11 cellular contexts compared by ENCODE assay signal in genomic region chr16:77896357-77896972, GRCh38.
DNase-seq lines count a peak whose midpoint lies in the region.
"Had no signal": no experiment of that assay in that cellular context is flagged by ENCODE, and none has a peak within 500 bp of the region (broad histone marks: within the 10 kb centered on the region; RNA-seq: fewer than 3 reads in every experiment).

No MANE protein-coding gene starts in this region.

- H3K27me3 Mint-ChIP-seq in activated T-helper 1 cell treated with anti-CD3 and anti-CD28 coated beads, Interleukin-12 subunit alpha, Interleukin-12 subunit beta, Interleukin-2, Interleukin-4 antibody, amounts not matched to agents 30 ng/mL and 10 ng/mL and 1 ng/mL, durations not matched to agents 14 hours and 24 hours and 36 hours (ENCODE audit: insufficient read depth) = no peaks in the 10 kb centered on the region

- no peak overlapping the region for H3K27ac Mint-ChIP-seq in activated T-helper 1 cell treated with anti-CD3 and anti-CD28 coated beads, Interleukin-12 subunit alpha, Interleukin-12 subunit beta, Interleukin-2, Interleukin-4 antibody, amounts not matched to agents 30 ng/mL and 10 ng/mL and 1 ng/mL, durations not matched to agents 14 hours and 24 hours and 36 hours

- DNase-seq in NCI-H2081 (lab: John Stamatoyannopoulos, UW) (peak; percentile 11 to 33), NCI-H2081 treated with DMSO at 0.1 percent for 48 hours (lab: John Stamatoyannopoulos, UW) (no peak), NCI-H345 treated with DMSO at 0.1 percent for 48 hours (lab: John Stamatoyannopoulos, UW; ENCODE audit: unreplicated experiment) (peak; percentile 23), astrocyte of the hippocampus (ENCODE audit: low read depth, low spot score) (peak; percentile 51), retina (peak; percentile 45), AG20443 (ENCODE audit: low spot score) (no peak), SKM-1 treated with dmso at 0.1 percent for 144 hours (lab: John Stamatoyannopoulos, UW; ENCODE audit: unreplicated experiment) (no peak)
- DNase-seq in activated T-helper 1 cell treated with anti-CD3 and anti-CD28 coated beads, Interleukin-12 subunit alpha, Interleukin-12 subunit beta, Interleukin-2, Interleukin-4 antibody, amounts not matched to agents 30 ng/mL and 10 ng/mL and 1 ng/mL, durations not matched to agents 14 hours and 24 hours and 36 hours (ENCODE audit: low spot score) = no peak
- DNase-seq: 8988T; activated T-cell treated with anti-CD3 and anti-CD28 coated beads, Interleukin-2, amount 50 U/mL, for 48 hours; NCI-H446 treated with DMSO at 0.1 percent for 48 hours had no signal

- H3K4me3 Mint-ChIP-seq in activated T-helper 1 cell treated with anti-CD3 and anti-CD28 coated beads, Interleukin-12 subunit alpha, Interleukin-12 subunit beta, Interleukin-2, Interleukin-4 antibody, amounts not matched to agents 30 ng/mL and 10 ng/mL and 1 ng/mL, durations not matched to agents 14 hours and 24 hours and 36 hours = no peak overlapping the region

- no peaks in the 10 kb centered on the region for H3K36me3 Mint-ChIP-seq in activated T-helper 1 cell treated with anti-CD3 and anti-CD28 coated beads, Interleukin-12 subunit alpha, Interleukin-12 subunit beta, Interleukin-2, Interleukin-4 antibody, amounts not matched to agents 30 ng/mL and 10 ng/mL and 1 ng/mL, durations not matched to agents 14 hours and 24 hours and 36 hours (ENCODE audit: low read depth)

- intact Hi-C loops in activated T-helper 1 cell treated with anti-CD3 and anti-CD28 coated beads, Interleukin-12 subunit alpha, Interleukin-12 subunit beta, Interleukin-2, Interleukin-4 antibody, amounts not matched to agents 30 ng/mL and 10 ng/mL and 1 ng/mL, durations not matched to agents 14 hours and 24 hours and 36 hours (cut with micrococcal nuclease) = no loop called here

- H3K4me1 Mint-ChIP-seq in activated T-helper 1 cell treated with anti-CD3 and anti-CD28 coated beads, Interleukin-12 subunit alpha, Interleukin-12 subunit beta, Interleukin-2, Interleukin-4 antibody, amounts not matched to agents 30 ng/mL and 10 ng/mL and 1 ng/mL, durations not matched to agents 14 hours and 24 hours and 36 hours (ENCODE audit: low read depth) = no peaks in the 10 kb centered on the region

- no peaks in the 10 kb centered on the region for H3K9me3 Mint-ChIP-seq in activated T-helper 1 cell treated with anti-CD3 and anti-CD28 coated beads, Interleukin-12 subunit alpha, Interleukin-12 subunit beta, Interleukin-2, Interleukin-4 antibody, amounts not matched to agents 30 ng/mL and 10 ng/mL and 1 ng/mL, durations not matched to agents 14 hours and 24 hours and 36 hours

Comparison
In these comparisons a context has a peak if more than half of its experiments do, and no peak if none do; other contexts are left out.
1. DNase-seq: peak in NCI-H2081 (2 of 2), NCI-H345 treated with DMSO at 0.1 percent for 48 hours (single experiment), astrocyte of the hippocampus (single experiment) and retina (single experiment); none in NCI-H2081 treated with DMSO at 0.1 percent for 48 hours (single experiment), AG20443 (single experiment), activated T-helper 1 cell treated with anti-CD3 and anti-CD28 coated beads, Interleukin-12 subunit alpha, Interleukin-12 subunit beta, Interleukin-2, Interleukin-4 antibody, amounts not matched to agents 30 ng/mL and 10 ng/mL and 1 ng/mL, durations not matched to agents 14 hours and 24 hours and 36 hours (single experiment) and SKM-1 treated with dmso at 0.1 percent for 144 hours (single experiment).